ENCODE assay signal across 32 cellular contexts in genomic region chr3:72576563-72576962, GRCh38.
"Had no signal": no experiment of that assay in that cellular context is flagged by ENCODE, and none has a peak within 500 bp of the region (broad histone marks: within the 10 kb centered on the region; RNA-seq: fewer than 3 reads in every experiment).

No MANE protein-coding gene starts in this region.

- H3K27ac Mint-ChIP-seq: activated CD4-positive, alpha-beta memory T cell treated with anti-CD3 and anti-CD28 coated beads, Interleukin-2, amount 10 ng/mL, durations not matched to agents 7 days and 5 days; activated CD4-positive, alpha-beta T cell treated with anti-CD3 and anti-CD28 coated beads, Interleukin-2, amount 10 ng/mL, durations not matched to agents 7 days and 5 days; activated naive CD8-positive, alpha-beta T cell; activated T-cell treated with anti-CD3 and anti-CD28 coated beads, Interleukin-2, amount 50 U/mL, for 24 hours; activated T-helper 17 cell treated with anti-CD3 and anti-CD28 coated beads, Interleukin-2, amount 50 U/mL, for 72 hours; dendritic cell treated with granulocyte-macrophage colony-stimulating factor and Interleukin-4, amounts not matched to agents 40 ng/mL and 50 ng/mL, for 4 days; endodermal cell; WTC11 had no signal

- FAIRE-seq: astrocyte, frontal cortex, TTC549 had no signal

- H3K27me3 Mint-ChIP-seq: activated CD4-positive, alpha-beta memory T cell treated with anti-CD3 and anti-CD28 coated beads, Interleukin-2, amount 10 ng/mL, durations not matched to agents 7 days and 5 days; activated CD4-positive, alpha-beta T cell treated with anti-CD3 and anti-CD28 coated beads, Interleukin-2, amount 10 ng/mL, durations not matched to agents 7 days and 5 days; activated naive CD8-positive, alpha-beta T cell; activated T-cell treated with anti-CD3 and anti-CD28 coated beads, Interleukin-2, amount 50 U/mL, for 24 hours; central memory CD8-positive, alpha-beta T cell had no signal

- H3K27me3 ChIP-seq: brain microvascular endothelial cell, dorsolateral prefrontal cortex had no signal

- H3K27ac ChIP-seq: brain microvascular endothelial cell, coronary artery, dorsolateral prefrontal cortex, VCaP had no signal

- H3K36me3 ChIP-seq: brain microvascular endothelial cell had no signal

- ATAC-seq: activated T-helper 17 cell treated with anti-CD3 and anti-CD28 coated beads, Interleukin-2, amount 50 U/mL, for 72 hours; esophagus mucosa; WTC11 had no signal

- H3K4me1 Mint-ChIP-seq: activated CD4-positive, alpha-beta memory T cell treated with anti-CD3 and anti-CD28 coated beads, Interleukin-2, amount 10 ng/mL, durations not matched to agents 7 days and 5 days; activated CD4-positive, alpha-beta T cell treated with anti-CD3 and anti-CD28 coated beads, Interleukin-2, amount 10 ng/mL, durations not matched to agents 7 days and 5 days; activated T-helper 17 cell treated with anti-CD3 and anti-CD28 coated beads, Interleukin-2, amount 50 U/mL, for 72 hours; central memory CD8-positive, alpha-beta T cell had no signal

- H3K36me3 Mint-ChIP-seq: activated naive CD8-positive, alpha-beta T cell; WTC11 had no signal

- H3K9me3 Mint-ChIP-seq: activated CD4-positive, alpha-beta memory T cell treated with anti-CD3 and anti-CD28 coated beads, Interleukin-2, amount 10 ng/mL, durations not matched to agents 7 days and 5 days; activated CD4-positive, alpha-beta T cell treated with anti-CD3 and anti-CD28 coated beads, Interleukin-2, amount 10 ng/mL, durations not matched to agents 7 days and 5 days; activated T-cell treated with anti-CD3 and anti-CD28 coated beads, Interleukin-2, amount 50 U/mL, for 24 hours; activated T-helper 17 cell treated with anti-CD3 and anti-CD28 coated beads, Interleukin-2, amount 50 U/mL, for 72 hours; central memory CD8-positive, alpha-beta T cell; dendritic cell treated with granulocyte-macrophage colony-stimulating factor and Interleukin-4, amounts not matched to agents 40 ng/mL and 50 ng/mL, for 4 days; endodermal cell; WTC11 had no signal

- H3K4me3 Mint-ChIP-seq: activated CD4-positive, alpha-beta memory T cell treated with anti-CD3 and anti-CD28 coated beads, Interleukin-2, amount 10 ng/mL, durations not matched to agents 7 days and 5 days; activated CD4-positive, alpha-beta T cell treated with anti-CD3 and anti-CD28 coated beads, Interleukin-2, amount 10 ng/mL, durations not matched to agents 7 days and 5 days; activated naive CD8-positive, alpha-beta T cell; activated T-cell treated with anti-CD3 and anti-CD28 coated beads, Interleukin-2, amount 50 U/mL, for 24 hours; activated T-helper 17 cell treated with anti-CD3 and anti-CD28 coated beads, Interleukin-2, amount 50 U/mL, for 72 hours; central memory CD8-positive, alpha-beta T cell; dendritic cell treated with granulocyte-macrophage colony-stimulating factor and Interleukin-4, amounts not matched to agents 40 ng/mL and 50 ng/mL, for 4 days; endodermal cell; WTC11 had no signal

- H3K4me3 ChIP-seq: coronary artery, dorsolateral prefrontal cortex had no signal

- DNase-seq: activated CD4-positive, alpha-beta memory T cell treated with anti-CD3 and anti-CD28 coated beads, Interleukin-2, amount 10 ng/mL, durations not matched to agents 7 days and 5 days; activated CD4-positive, alpha-beta T cell treated with anti-CD3 and anti-CD28 coated beads for 1 hour; activated CD4-positive, alpha-beta T cell treated with anti-CD3 and anti-CD28 coated beads for 4 hours; activated CD4-positive, alpha-beta T cell treated with anti-CD3 and anti-CD28 coated beads, Interleukin-2, amount 10 ng/mL, durations not matched to agents 7 days and 5 days; activated CD4-positive, alpha-beta T cell treated with anti-CD3 and anti-CD28 coated beads, Interleukin-2, amount 50 U/mL, for 4 hours; activated CD8-positive, alpha-beta memory T cell treated with anti-CD3 and anti-CD28 coated beads, Interleukin-2, amount 50 U/mL, for 48 hours; activated effector memory CD4-positive, alpha-beta T cell treated with Interleukin-2 at 50 U/mL for 16 hours; activated gamma-delta T cell treated with Interleukin-2 at 50 U/mL for 16 hours; activated naive CD4-positive, alpha-beta T cell treated with anti-CD3 and anti-CD28 coated beads, Interleukin-2, amount 50 U/mL, for 16 hours; activated naive CD4-positive, alpha-beta T cell treated with Interleukin-2 at 50 U/mL for 16 hours; activated T-cell treated with anti-CD3 and anti-CD28 coated beads for 4 hours; activated T-cell treated with anti-CD3 and anti-CD28 coated beads, Interleukin-2, amount 50 U/mL, for 24 hours; amniotic stem cell; anterior cingulate cortex; brain microvascular endothelial cell; dorsolateral prefrontal cortex; effector memory CD4-positive, alpha-beta T cell; endodermal cell; foreskin fibroblast; head of caudate nucleus; T-helper 2 cell had no signal
